23 cellular contexts compared by ENCODE assay signal in the genomic region with DNA sequence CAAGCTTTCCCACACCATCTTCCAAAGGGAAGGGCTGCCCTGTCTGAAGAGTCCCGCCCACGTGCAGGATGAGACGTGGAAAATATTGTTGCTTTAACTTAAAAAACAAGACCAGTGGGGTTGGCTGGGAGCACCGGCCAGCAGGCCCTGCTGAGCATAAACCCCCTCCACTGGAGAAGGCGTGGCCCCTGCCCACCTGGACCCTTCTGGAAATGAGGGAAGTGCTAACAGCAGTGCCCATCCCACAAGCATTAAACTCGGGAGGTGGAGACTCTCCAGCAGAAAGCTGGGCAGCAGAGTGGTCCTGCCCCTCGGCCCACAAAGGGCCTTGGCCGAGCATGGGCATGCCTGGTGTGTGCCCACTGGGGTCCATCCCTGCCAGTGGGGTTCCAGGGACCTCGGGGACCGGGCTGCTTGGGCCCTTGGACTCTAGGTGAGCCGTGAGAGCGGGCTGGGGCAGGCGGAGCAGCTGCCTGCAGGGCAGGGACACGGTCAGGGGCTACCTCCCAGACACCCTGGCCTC.
"Had no signal": no experiment of that assay in that cellular context is flagged by ENCODE, and none has a peak within 500 bp of the region (broad histone marks: within the 10 kb centered on the region; RNA-seq: fewer than 3 reads in every experiment).

No MANE protein-coding gene starts in this region.

- H3K9me3 ChIP-seq: breast epithelium, MG63, Peyer's patch had no signal

- H3K4me1 ChIP-seq: breast epithelium had no signal

- H3K27ac Mint-ChIP-seq: activated CD8-positive, alpha-beta T cell treated with anti-CD3 and anti-CD28 coated beads, Interleukin-2, amount 10 ng/mL, durations not matched to agents 7 days and 5 days; activated naive CD4-positive, alpha-beta T cell treated with anti-CD3 and anti-CD28 coated beads, Interleukin-2, amount 10 ng/mL, durations not matched to agents 7 days and 5 days; activated naive CD8-positive, alpha-beta T cell treated with anti-CD3 and anti-CD28 coated beads, Interleukin-2, amount 10 ng/mL, durations not matched to agents 7 days and 5 days; activated T-cell treated with anti-CD3 and anti-CD28 coated beads, Interleukin-2, amount 50 U/mL, for 72 hours; activated T-helper 2 cell treated with anti-CD3 and anti-CD28 coated beads, Interferon-gamma antibody, Interleukin-2, Interleukin-4, amounts not matched to agents 10 μg/mL and 5 μg/mL and 100 μg/mL, durations not matched to agents 14 hours and 24 hours and 36 hours; T-helper 1 cell treated with Interleukin-12 subunit alpha and Interleukin-12 subunit beta and Interleukin-4 antibody, amounts not matched to agents 30 μg/mL and 1 μg/mL, for 36 hours had no signal

- H3K9me3 Mint-ChIP-seq: activated naive CD4-positive, alpha-beta T cell treated with anti-CD3 and anti-CD28 coated beads, Interleukin-2, amount 10 ng/mL, durations not matched to agents 7 days and 5 days; activated naive CD8-positive, alpha-beta T cell treated with anti-CD3 and anti-CD28 coated beads, Interleukin-2, amount 10 ng/mL, durations not matched to agents 7 days and 5 days; activated T-cell treated with anti-CD3 and anti-CD28 coated beads, Interleukin-2, amount 50 U/mL, for 72 hours; activated T-helper 2 cell treated with anti-CD3 and anti-CD28 coated beads, Interferon-gamma antibody, Interleukin-2, Interleukin-4, amounts not matched to agents 10 μg/mL and 5 μg/mL and 100 μg/mL, durations not matched to agents 14 hours and 24 hours and 36 hours; T-helper 1 cell treated with Interleukin-12 subunit alpha and Interleukin-12 subunit beta and Interleukin-4 antibody, amounts not matched to agents 30 μg/mL and 1 μg/mL, for 36 hours had no signal

- H3K4me3 Mint-ChIP-seq: activated CD8-positive, alpha-beta T cell treated with anti-CD3 and anti-CD28 coated beads, Interleukin-2, amount 10 ng/mL, durations not matched to agents 7 days and 5 days; activated naive CD4-positive, alpha-beta T cell treated with anti-CD3 and anti-CD28 coated beads, Interleukin-2, amount 10 ng/mL, durations not matched to agents 7 days and 5 days; activated naive CD8-positive, alpha-beta T cell treated with anti-CD3 and anti-CD28 coated beads, Interleukin-2, amount 10 ng/mL, durations not matched to agents 7 days and 5 days; activated T-cell treated with anti-CD3 and anti-CD28 coated beads, Interleukin-2, amount 50 U/mL, for 72 hours; T-helper 1 cell treated with Interleukin-12 subunit alpha and Interleukin-12 subunit beta and Interleukin-4 antibody, amounts not matched to agents 30 μg/mL and 1 μg/mL, for 36 hours had no signal

- H3K4me2 ChIP-seq: KMS-11 had no signal

- DNase-seq: activated CD4-positive, alpha-beta T cell treated with anti-CD3 and anti-CD28 coated beads for 48 hours; activated CD4-positive, alpha-beta T cell treated with anti-CD3 and anti-CD28 coated beads, Interleukin-2, amount 50 U/mL, for 4 hours; activated CD4-positive, CD25-positive, alpha-beta regulatory T cell treated with anti-CD3 and anti-CD28 coated beads, Interleukin-2, amount 50 U/mL, for 72 hours; activated CD8-positive, alpha-beta T cell treated with anti-CD3 and anti-CD28 coated beads, Interleukin-2, amount 10 ng/mL, durations not matched to agents 7 days and 5 days; activated gamma-delta T cell treated with Interleukin-2 at 50 U/mL for 16 hours; activated naive CD4-positive, alpha-beta T cell treated with anti-CD3 and anti-CD28 coated beads, Interleukin-2, amount 10 ng/mL, durations not matched to agents 7 days and 5 days; activated naive CD8-positive, alpha-beta T cell treated with anti-CD3 and anti-CD28 coated beads, Interleukin-2, amount 10 ng/mL, durations not matched to agents 7 days and 5 days; activated T-cell treated with anti-CD3 and anti-CD28 coated beads, Interleukin-2, amount 50 U/mL, for 72 hours; caudate nucleus; MG63; MV-4-11; NCI-H1105; NCI-H1436; NCI-H1694 treated with DMSO at 0.1 percent for 48 hours; NCI-H2029 treated with DMSO at 0.1 percent for 48 hours; NCI-H345; NCI-H510A; Peyer's patch; SHP77 treated with DMSO at 0.1 percent for 48 hours had no signal

- H3K9ac ChIP-seq: KMS-11 had no signal

- H3K4me3 ChIP-seq: breast epithelium, MG63, Peyer's patch had no signal

- H3K27ac ChIP-seq: KMS-11, Peyer's patch had no signal

- H3K27me3 ChIP-seq: breast epithelium, MG63, Peyer's patch had no signal

- ATAC-seq: activated CD8-positive, alpha-beta T cell treated with anti-CD3 and anti-CD28 coated beads, Interleukin-2, amount 10 ng/mL, durations not matched to agents 7 days and 5 days; activated T-cell treated with anti-CD3 and anti-CD28 coated beads, Interleukin-2, amount 50 U/mL, for 72 hours had no signal

- H3K4me1 Mint-ChIP-seq: activated naive CD4-positive, alpha-beta T cell treated with anti-CD3 and anti-CD28 coated beads, Interleukin-2, amount 10 ng/mL, durations not matched to agents 7 days and 5 days had no signal

- H3K27me3 Mint-ChIP-seq: activated naive CD4-positive, alpha-beta T cell treated with anti-CD3 and anti-CD28 coated beads, Interleukin-2, amount 10 ng/mL, durations not matched to agents 7 days and 5 days; activated naive CD8-positive, alpha-beta T cell treated with anti-CD3 and anti-CD28 coated beads, Interleukin-2, amount 10 ng/mL, durations not matched to agents 7 days and 5 days had no signal
